ENCODE assay signal across 20 cellular contexts in genomic region chr2:120650022-120650644, GRCh38.
"Had no signal": no experiment of that assay in that cellular context is flagged by ENCODE, and none has a peak within 500 bp of the region (broad histone marks: within the 10 kb centered on the region; RNA-seq: fewer than 3 reads in every experiment).

No MANE protein-coding gene starts in this region.

- H3K4me3 ChIP-seq: heart right ventricle, left lung, suprapubic skin had no signal

- H3K4me1 Mint-ChIP-seq: memory B cell, nephron progenitor cell had no signal

- H3K27ac ChIP-seq: gastrocnemius medialis, heart right ventricle, left lung, suprapubic skin, VCaP had no signal

- H3K4me3 Mint-ChIP-seq: activated CD8-positive, alpha-beta T cell treated with anti-CD3 and anti-CD28 coated beads for 36 hours; activated T-helper 1 cell treated with anti-CD3 and anti-CD28 coated beads, Interleukin-12 subunit alpha, Interleukin-12 subunit beta, Interleukin-2, Interleukin-4 antibody, amounts not matched to agents 30 ng/mL and 10 ng/mL and 1 ng/mL, durations not matched to agents 14 hours and 24 hours and 36 hours; memory B cell; nephron progenitor cell; T-helper 2 cell treated with Interferon-gamma antibody and Interleukin-4, amounts not matched to agents 5 μg/mL and 100 μg/mL, for 36 hours; type B pancreatic cell had no signal

- H3K4me1 ChIP-seq: gastrocnemius medialis, left lung, suprapubic skin had no signal

- DNase-seq: activated CD4-positive, alpha-beta T cell treated with anti-CD3 and anti-CD28 coated beads for 4 hours; activated CD8-positive, alpha-beta memory T cell treated with anti-CD3 and anti-CD28 coated beads, Interleukin-2, amount 50 U/mL, for 48 hours; activated CD8-positive, alpha-beta T cell treated with anti-CD3 and anti-CD28 coated beads for 36 hours; activated naive CD4-positive, alpha-beta T cell treated with Interleukin-2 at 50 U/mL for 16 hours; caudate nucleus; cortex of kidney; effector memory CD4-positive, alpha-beta T cell; gastrocnemius medialis; heart right ventricle; islet precursor cell; left lung; nephron progenitor cell; stimulated activated CD4-positive, alpha-beta T cell treated with anti-CD3 and anti-CD28 coated beads, Interleukin-2, amount 100 ng/mL, for 48 hours; stimulated activated naive CD4-positive, alpha-beta T cell treated with Interleukin-2 at 50 U/mL for 16 hours had no signal

- H3K27ac Mint-ChIP-seq: activated CD8-positive, alpha-beta T cell treated with anti-CD3 and anti-CD28 coated beads for 36 hours; activated T-helper 1 cell treated with anti-CD3 and anti-CD28 coated beads, Interleukin-12 subunit alpha, Interleukin-12 subunit beta, Interleukin-2, Interleukin-4 antibody, amounts not matched to agents 30 ng/mL and 10 ng/mL and 1 ng/mL, durations not matched to agents 14 hours and 24 hours and 36 hours; memory B cell; nephron progenitor cell; T-helper 2 cell treated with Interferon-gamma antibody and Interleukin-4, amounts not matched to agents 5 μg/mL and 100 μg/mL, for 36 hours; type B pancreatic cell had no signal

- ATAC-seq: activated CD8-positive, alpha-beta T cell treated with anti-CD3 and anti-CD28 coated beads for 36 hours; gastrocnemius medialis; heart right ventricle; left lung had no signal

- H3K36me3 ChIP-seq: gastrocnemius medialis, heart right ventricle, left lung, suprapubic skin had no signal
